ENCODE assay signal across 1 cellular context in the genomic region with DNA sequence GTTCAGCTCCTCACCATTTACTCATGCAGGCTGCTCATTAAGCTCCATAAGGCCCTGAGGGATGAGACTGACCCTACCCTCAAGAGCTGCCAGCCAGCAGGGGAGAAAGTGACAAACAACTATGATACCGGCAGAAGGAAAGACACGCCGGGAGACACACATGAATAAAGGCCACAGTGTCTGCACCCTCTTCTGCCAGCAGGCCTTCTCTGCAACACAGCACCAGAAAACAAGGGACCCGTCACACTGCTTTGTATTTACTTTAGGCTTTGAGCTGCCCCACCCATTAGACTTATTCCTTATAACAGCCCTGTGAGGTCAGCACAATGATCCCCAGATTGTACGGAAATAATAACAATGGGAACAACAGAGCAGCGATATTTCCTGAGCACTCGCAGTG.
TF ChIP-seq lines count a peak whose summit lies in the region.

No MANE protein-coding gene starts in this region.

TF ChIP-seq in HepG2, 621 proteins besides CTCF, POLR2A, EP300 and RAD21 (continued from another document):
- TF ChIP-seq, protein P1, sequence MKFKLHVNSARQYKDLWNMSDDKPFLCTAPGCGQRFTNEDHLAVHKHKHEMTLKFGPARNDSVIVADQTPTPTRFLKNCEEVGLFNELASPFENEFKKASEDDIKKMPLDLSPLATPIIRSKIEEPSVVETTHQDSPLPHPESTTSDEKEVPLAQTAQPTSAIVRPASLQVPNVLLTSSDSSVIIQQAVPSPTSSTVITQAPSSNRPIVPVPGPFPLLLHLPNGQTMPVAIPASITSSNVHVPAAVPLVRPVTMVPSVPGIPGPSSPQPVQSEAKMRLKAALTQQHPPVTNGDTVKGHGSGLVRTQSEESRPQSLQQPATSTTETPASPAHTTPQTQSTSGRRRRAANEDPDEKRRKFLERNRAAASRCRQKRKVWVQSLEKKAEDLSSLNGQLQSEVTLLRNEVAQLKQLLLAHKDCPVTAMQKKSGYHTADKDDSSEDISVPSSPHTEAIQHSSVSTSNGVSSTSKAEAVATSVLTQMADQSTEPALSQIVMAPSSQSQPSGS (CRISPR knock-in tag; IDR thresholded peaks at IDR 0.05): no peak
- TF ChIP-seq TOE1 (CRISPR knock-in tag; IDR thresholded peaks at IDR 0.05): no peak
- no peak for TF ChIP-seq SRSF9 (IDR thresholded peaks at IDR 0.05; ENCODE audit: borderline replicate concordance, insufficient read depth, low read depth, low read length, poor library complexity, severe bottlenecking)
- TF ChIP-seq ZNF678 (CRISPR knock-in tag; IDR thresholded peaks at IDR 0.05): no peak
- no peak for TF ChIP-seq THYN1 (CRISPR knock-in tag; IDR thresholded peaks at IDR 0.05; ENCODE audit: borderline replicate concordance, low read depth)
TF ChIP-seq in HepG2: peak in this region for 0.
